In the genomic region with DNA sequence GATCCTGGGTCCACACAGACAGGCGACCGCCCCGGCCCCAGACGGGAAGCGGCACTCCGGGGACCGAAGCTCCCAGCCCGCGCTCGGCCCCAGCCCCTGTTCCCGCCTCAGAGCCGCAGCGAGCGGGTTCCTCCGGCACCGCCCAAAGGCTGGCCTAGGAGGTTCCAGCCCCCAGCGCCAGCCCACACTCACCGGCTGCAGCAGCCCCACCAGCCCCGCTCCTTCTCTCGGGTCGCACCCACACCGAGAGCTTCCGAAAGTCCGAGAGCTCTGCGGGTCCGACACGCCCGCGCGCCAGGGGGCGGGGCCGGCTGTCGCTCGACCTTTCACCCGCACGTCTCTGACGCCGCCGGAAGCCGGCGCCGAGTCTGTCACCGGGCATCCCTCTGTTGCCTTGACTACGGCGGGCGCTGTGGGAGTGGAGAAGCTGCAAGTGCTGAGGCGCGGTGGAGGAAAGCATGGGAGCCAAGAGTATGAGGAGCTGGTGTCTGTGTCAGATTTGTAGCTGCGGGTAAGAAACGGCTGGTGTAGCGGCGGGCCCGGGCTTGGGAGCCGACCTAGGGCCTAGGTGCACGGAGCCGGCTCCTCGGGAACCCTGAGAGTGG, we compare ENCODE assay signal across 8 cellular contexts. TPM values are rescaled to one million over a fixed set of nuclear protein-coding genes. Genes with fewer than 3 reads are reported as not detected.
DNase-seq lines count a peak whose midpoint lies in the region; ATAC-seq, FAIRE-seq and TF ChIP-seq lines count a peak whose summit lies in the region.

A gene (minus strand): TSS at position 313 of the 605 bp plus-strand sequence. CDS start 956 bp downstream, outside the sequence.
A gene with protein sequence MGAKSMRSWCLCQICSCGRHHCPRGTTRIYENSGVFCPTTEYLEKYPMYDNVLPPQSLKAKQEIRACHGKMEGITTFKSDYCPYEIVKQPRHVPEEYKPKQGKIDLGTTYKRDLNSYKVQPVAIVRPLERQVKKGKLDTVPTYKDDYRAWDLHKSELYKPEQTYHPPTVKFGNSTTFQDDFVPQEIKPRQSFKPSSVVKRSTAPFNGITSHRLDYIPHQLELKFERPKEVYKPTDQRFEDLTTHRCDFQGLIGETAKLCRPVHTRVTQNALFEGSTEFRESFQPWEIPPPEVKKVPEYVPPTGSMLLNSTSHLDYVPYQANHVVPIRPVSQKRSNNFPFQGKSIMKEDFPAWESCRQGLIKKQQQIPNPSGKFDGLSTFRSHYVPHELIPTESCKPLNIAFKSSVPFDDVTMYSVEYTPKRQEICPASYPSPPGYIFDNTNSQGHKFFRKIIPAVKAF (plus strand): TSS at position 397 of the 605 bp plus-strand sequence. CDS start 62 bp downstream, at position 459.

- peak; percentile 91 for ATAC-seq in foreskin keratinocyte

- H3K27ac ChIP-seq in foreskin keratinocyte (peak within 1 kb of the TSS; percentile 42), neural progenitor cell (peak within 1 kb of the TSS; percentile 79)

- no peaks in the 10 kb centered on the region for H3K9me3 ChIP-seq in neural progenitor cell (ENCODE audit: low read depth)

- H3K4me1 Mint-ChIP-seq in neural progenitor cell = peaks cover 16% of the 10 kb centered on the region

- DNase-seq in ELR (ENCODE audit: low read depth) = peak; percentile 88
- peak; percentile 46 for DNase-seq in H54 (ENCODE audit: insufficient read length, low spot score)
- peak; percentile 94 for DNase-seq in LoVo (ENCODE audit: low spot score)
- peak; percentile 87 to 88 for DNase-seq in SHP77 (lab: John Stamatoyannopoulos, UW)
- DNase-seq in activated gamma-delta T cell treated with Interleukin-2 at 50 U/mL for 16 hours = peak; percentile 79
- peak; percentile 53 to 75 for DNase-seq in foreskin keratinocyte
- peak; percentile 95 for DNase-seq in neural progenitor cell (ENCODE audit: low spot score)
- DNase-seq in stromal cell of bone marrow (ENCODE audit: low read depth) = peak; percentile 83

- peaks cover 2% of the 10 kb centered on the region for H3K36me3 Mint-ChIP-seq in neural progenitor cell

- H3K4me1 ChIP-seq in foreskin keratinocyte (peaks cover 9% of the 10 kb centered on the region), neural progenitor cell (peaks cover 10% of the 10 kb centered on the region)

- H3K9ac ChIP-seq in neural progenitor cell = peak within 1 kb of the TSS; percentile 50

- peaks cover 4% of the 10 kb centered on the region for H3F3A ChIP-seq in neural progenitor cell (ENCODE audit: low read depth)

- H3K27me3 ChIP-seq in foreskin keratinocyte (no peaks in the 10 kb centered on the region), neural progenitor cell (no peaks in the 10 kb centered on the region)

- no peaks in the 10 kb centered on the region for H3K9me3 Mint-ChIP-seq in neural progenitor cell

- peak; percentile 67 for TF ChIP-seq POLR2A in H54 (IDR thresholded peaks at IDR 0.05; ENCODE audit: low read depth, low read length)

- H3K4me3 Mint-ChIP-seq in neural progenitor cell = peak within 1 kb of the TSS; percentile 96

- peaks cover 3% of the 10 kb centered on the region for H3K36me3 ChIP-seq in neural progenitor cell

- peak within 1 kb of the TSS; percentile 97 for H2AFZ ChIP-seq in neural progenitor cell (replicated peaks)

- peaks cover 17% of the 10 kb centered on the region for H4K20me1 ChIP-seq in neural progenitor cell (ENCODE audit: low read depth)

- peaks cover 28% of the 10 kb centered on the region for H3K79me2 ChIP-seq in neural progenitor cell (ENCODE audit: low read depth)

- peak within 1 kb of the TSS; percentile 99 for H3K4me2 ChIP-seq in neural progenitor cell

- peak within 1 kb of the TSS; percentile 95 for H3K4me3 ChIP-seq in neural progenitor cell

- FAIRE-seq in H54 (lab: Jason Lieb, UNC) = no peak

- no peak within 1 kb of the TSS for H3K27ac Mint-ChIP-seq in neural progenitor cell

- TF ChIP-seq CTCF in foreskin keratinocyte (conservative IDR thresholded peaks at IDR 0.05) (no peak), neural progenitor cell (IDR thresholded peaks at IDR 0.05) (no peak)

- H3K27me3 Mint-ChIP-seq in neural progenitor cell (ENCODE audit: insufficient read depth, low read depth) = no peaks in the 10 kb centered on the region

RNA-seq across cellular contexts. Expression of the first gene that starts in this region (rescaled TPM):
- total RNA-seq in foreskin keratinocyte = 32.6 and 33.6 TPM in 2 replicates
- 12.5 and 16.1 TPM in 2 replicates for polyA plus RNA-seq in foreskin keratinocyte
- 30.1 and 42.4 TPM in 2 replicates for total RNA-seq in neural progenitor cell (ENCODE audit: low replicate concordance)

RNA-seq across cellular contexts. Expression of the second gene that starts in this region (rescaled TPM):
- 1.2 and 1.7 TPM in 2 replicates for total RNA-seq in foreskin keratinocyte
- 1.0 and 1.2 TPM in 2 replicates for polyA plus RNA-seq in foreskin keratinocyte
- 0.06 and 1.4 TPM in 2 replicates for total RNA-seq in neural progenitor cell (ENCODE audit: low replicate concordance)

Comparison
In these comparisons a context has a peak if more than half of its experiments do, and no peak if none do; other contexts are left out.
1. Peak in every context shown above with its lines: DNase-seq, ATAC-seq, H3K4me3 ChIP-seq and H3K27ac ChIP-seq.